Comparison of ENCODE assay signal across 8 cellular contexts in the genomic region with DNA sequence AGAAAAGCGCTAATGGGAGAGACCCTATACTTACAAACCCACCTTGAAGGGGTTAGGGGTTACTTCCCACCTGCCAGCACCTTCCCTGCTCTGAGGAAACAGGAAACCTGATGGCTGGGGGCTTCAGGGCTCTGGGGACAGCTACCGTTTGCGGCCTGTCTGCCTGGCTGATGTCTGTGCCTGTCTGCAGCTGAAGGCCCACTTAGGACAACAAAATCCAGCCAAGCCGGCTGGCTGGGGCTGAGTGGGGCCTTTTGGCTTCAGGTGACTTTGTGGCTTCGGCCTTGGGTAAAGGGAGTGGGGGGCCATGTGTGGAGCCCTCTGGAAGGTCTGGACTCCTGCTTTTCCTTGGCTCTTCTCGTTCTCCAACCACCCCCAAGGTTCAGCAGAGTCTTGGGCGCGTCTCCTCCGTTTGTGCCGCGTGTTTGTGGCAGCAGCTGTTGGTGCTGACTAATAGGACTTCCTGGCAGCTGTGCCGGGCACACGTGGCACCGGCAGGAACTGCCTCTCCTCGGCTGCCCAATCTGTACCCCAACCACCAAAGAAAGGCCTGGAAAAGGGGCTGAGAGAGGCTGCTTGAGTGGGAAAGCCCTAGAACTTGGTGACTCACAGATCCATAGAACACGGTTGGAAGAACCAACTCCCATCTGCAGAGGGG.
DNase-seq lines count a peak whose midpoint lies in the region; ATAC-seq and TF ChIP-seq lines count a peak whose summit lies in the region.

No MANE protein-coding gene starts in this region.

- H3K4me3 Mint-ChIP-seq in activated T-cell treated with anti-CD3 and anti-CD28 coated beads, Interleukin-2, amount 50 U/mL, for 4 hours: peak overlapping the region; percentile 11

- no peak for TF ChIP-seq CTCF in heart left ventricle (IDR thresholded peaks at IDR 0.05)

- no peaks in the 10 kb centered on the region for H3K27me3 Mint-ChIP-seq in activated T-cell treated with anti-CD3 and anti-CD28 coated beads, Interleukin-2, amount 50 U/mL, for 4 hours (ENCODE audit: low read depth)

- peaks cover 76% of the 10 kb centered on the region for H3K4me1 Mint-ChIP-seq in activated T-cell treated with anti-CD3 and anti-CD28 coated beads, Interleukin-2, amount 50 U/mL, for 4 hours (ENCODE audit: low read depth)

- 35 to 52% (median 48%) methylated on average over 16 of the region's 16 CpGs for WGBS in heart left ventricle, 4 donors

- intact Hi-C loops in heart left ventricle (cut with DNase I): loop anchor here in 8 of 10 donors (5.0 to 10.0 kb wide), 9 partner anchors 76 to 222 kb away; partner anchors contain the start of gene MSI2 (in 3 of the 8)

- ATAC-seq in activated T-cell treated with anti-CD3 and anti-CD28 coated beads, Interleukin-2, amount 50 U/mL, for 4 hours: peak; percentile 54 to 56
- ATAC-seq in heart left ventricle (peak in 3 of 4 donors; percentile 40 to 49 (median 44)), GM21447 (IDR thresholded peaks at IDR 0.05; ENCODE audit: unreplicated experiment) (no peak)

- no peaks in the 10 kb centered on the region for H3K27me3 ChIP-seq in heart left ventricle

- H3K9me3 ChIP-seq in heart left ventricle: no peaks in the 10 kb centered on the region

- H3K4me3 ChIP-seq in heart left ventricle: no peak overlapping the region

- no peaks in the 10 kb centered on the region for H3K36me3 ChIP-seq in heart left ventricle

- H3K9me3 Mint-ChIP-seq in activated T-cell treated with anti-CD3 and anti-CD28 coated beads, Interleukin-2, amount 50 U/mL, for 4 hours: no peaks in the 10 kb centered on the region

- peak overlapping the region in 7 of 12 donors; percentile 6 to 77 (median 56) for H3K27ac ChIP-seq in heart left ventricle

- peaks cover 7% of the 10 kb centered on the region for H3K36me3 Mint-ChIP-seq in activated T-cell treated with anti-CD3 and anti-CD28 coated beads, Interleukin-2, amount 50 U/mL, for 4 hours (ENCODE audit: insufficient read depth)

- peaks cover 4 to 84% (median 52%) of the 10 kb centered on the region in 12 donors for H3K4me1 ChIP-seq in heart left ventricle

- TF ChIP-seq POLR2A in heart left ventricle (IDR thresholded peaks at IDR 0.05): no peak

- DNase-seq in DMS79 treated with DMSO at 0.1 percent for 48 hours (lab: John Stamatoyannopoulos, UW) (peak; percentile 41), NCI-H2171 (lab: John Stamatoyannopoulos, UW) (peak; percentile 61), heart left ventricle (peak in 4 of 5 donors; percentile 43 to 75 (median 58)), NCI-H748 (lab: John Stamatoyannopoulos, UW; ENCODE audit: unreplicated experiment) (no peak), NK-92 (lab: John Stamatoyannopoulos, UW; ENCODE audit: unreplicated experiment) (no peak)
- DNase-seq in activated T-cell treated with anti-CD3 and anti-CD28 coated beads, Interleukin-2, amount 50 U/mL, for 4 hours: peak; percentile 62
- peak; percentile 65 for DNase-seq in stimulated activated CD4-positive, alpha-beta T cell treated with anti-CD3 and anti-CD28 coated beads, Interleukin-2, amount 100 ng/mL, for 24 hours

Comparison
In these comparisons a context has a peak if more than half of its experiments do, and no peak if none do; other contexts are left out.
1. DNase-seq: peak in DMS79 treated with DMSO at 0.1 percent for 48 hours (single experiment), NCI-H2171 (single experiment), activated T-cell treated with anti-CD3 and anti-CD28 coated beads, Interleukin-2, amount 50 U/mL, for 4 hours (single experiment), heart left ventricle (4 of 5) and stimulated activated CD4-positive, alpha-beta T cell treated with anti-CD3 and anti-CD28 coated beads, Interleukin-2, amount 100 ng/mL, for 24 hours (2 of 2); none in NCI-H748 (single experiment) and NK-92 (single experiment).